ENCODE assay signal across 8 cellular contexts in the genomic region with DNA sequence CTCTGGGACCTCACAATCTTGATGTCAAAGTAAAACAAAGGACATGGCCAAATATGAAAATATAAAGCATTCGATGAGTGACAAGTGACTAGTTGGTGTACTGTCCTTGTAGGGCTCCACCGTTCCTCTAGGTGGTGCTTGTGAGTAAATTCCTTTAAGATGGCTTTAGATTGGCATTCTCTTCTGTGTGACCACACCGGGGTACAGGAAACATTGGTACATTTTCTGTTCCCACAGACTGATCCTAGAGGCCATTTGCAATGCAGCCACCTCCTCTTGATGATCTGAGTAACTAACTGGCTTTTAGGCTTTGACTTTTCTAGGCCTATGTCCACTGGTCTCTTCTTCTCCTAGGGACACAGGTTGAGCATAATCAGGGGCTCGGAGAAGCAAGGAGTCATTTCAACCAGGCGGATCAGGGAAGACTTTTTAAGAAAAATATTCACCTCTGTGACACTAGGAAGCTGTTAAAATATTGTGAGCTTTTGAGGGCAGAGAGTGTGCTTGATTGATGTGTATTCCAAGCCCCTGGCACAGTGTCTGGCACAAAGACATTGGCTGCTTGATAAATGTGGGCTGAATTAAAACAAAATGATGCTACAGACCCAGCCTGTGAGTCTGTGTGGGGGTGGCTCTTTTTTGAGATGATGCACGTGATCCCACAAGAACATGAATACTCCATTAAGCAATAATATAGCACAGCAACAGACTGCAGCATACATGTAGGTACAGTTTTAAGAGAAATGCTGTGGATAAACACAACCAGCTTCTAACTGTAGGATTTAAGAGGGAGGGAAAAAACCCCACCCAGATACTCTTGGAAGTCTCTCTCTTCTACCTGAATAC. TPM values are rescaled to one million over a fixed set of nuclear protein-coding genes. Genes with fewer than 3 reads are reported as not detected.
DNase-seq lines count a peak whose midpoint lies in the region; ATAC-seq, FAIRE-seq and TF ChIP-seq lines count a peak whose summit lies in the region.

No MANE protein-coding gene starts in this region.

- H3K27ac ChIP-seq in pancreas, result no peak overlapping the region

- peak; percentile 3 for DNase-seq in NK-92 treated with Interleukin-12 subunit alpha and Interleukin-12 subunit beta, amount 100 ng/mL, for 24 hours (lab: John Stamatoyannopoulos, UW)
- DNase-seq in NK-92 (lab: John Stamatoyannopoulos, UW; ENCODE audit: unreplicated experiment) (no peak), HFFc6 (peak; percentile 56), NCI-H524 treated with DMSO at 0.1 percent for 48 hours (lab: John Stamatoyannopoulos, UW) (peak; percentile 3), foreskin fibroblast (peak; percentile 32 to 58), pancreas (no peak), NCI-H345 (lab: John Stamatoyannopoulos, UW) (no peak)
- DNase-seq in activated CD8-positive, alpha-beta memory T cell treated with anti-CD3 and anti-CD28 coated beads, Interleukin-2, amount 10 ng/mL, durations not matched to agents 7 days and 5 days, result peak; percentile 68

- H3K4me3 Mint-ChIP-seq in HFFc6, result no peak overlapping the region
- no peak overlapping the region for H3K4me3 Mint-ChIP-seq in activated CD8-positive, alpha-beta memory T cell treated with anti-CD3 and anti-CD28 coated beads, Interleukin-2, amount 10 ng/mL, durations not matched to agents 7 days and 5 days

- H3K36me3 ChIP-seq in pancreas, result no peaks in the 10 kb centered on the region

- H3K27me3 ChIP-seq in pancreas, result no peaks in the 10 kb centered on the region

- no peaks in the 10 kb centered on the region for H3K9me3 ChIP-seq in pancreas

- peak; percentile 86 for ATAC-seq in activated CD8-positive, alpha-beta memory T cell treated with anti-CD3 and anti-CD28 coated beads, Interleukin-2, amount 10 ng/mL, durations not matched to agents 7 days and 5 days
- ATAC-seq in pancreas, result peak; percentile 70 to 82 (median 77)

- H3K9me3 Mint-ChIP-seq in HFFc6, result no peaks in the 10 kb centered on the region
- no peaks in the 10 kb centered on the region for H3K9me3 Mint-ChIP-seq in activated CD8-positive, alpha-beta memory T cell treated with anti-CD3 and anti-CD28 coated beads, Interleukin-2, amount 10 ng/mL, durations not matched to agents 7 days and 5 days (ENCODE audit: low read depth)

- intact Hi-C loops in pancreas (cut with DNase I), result loop anchor here in 1 of 3 donors (10.0 kb wide), 1 partner anchor 834 kb away; no protein-coding TSS in a partner anchor

- no peak overlapping the region; the same call in 1 of the 2 replicates for H3K27ac Mint-ChIP-seq in HFFc6
- H3K27ac Mint-ChIP-seq in activated CD8-positive, alpha-beta memory T cell treated with anti-CD3 and anti-CD28 coated beads, Interleukin-2, amount 10 ng/mL, durations not matched to agents 7 days and 5 days, result peak overlapping the region; percentile 62

- peaks cover 18% of the 10 kb centered on the region for H3K4me1 Mint-ChIP-seq in HFFc6 (ENCODE audit: low read depth)
- peaks cover 30% of the 10 kb centered on the region for H3K4me1 Mint-ChIP-seq in activated CD8-positive, alpha-beta memory T cell treated with anti-CD3 and anti-CD28 coated beads, Interleukin-2, amount 10 ng/mL, durations not matched to agents 7 days and 5 days

- no peaks in the 10 kb centered on the region for H3K36me3 Mint-ChIP-seq in HFFc6 (ENCODE audit: low read depth)
- H3K36me3 Mint-ChIP-seq in activated CD8-positive, alpha-beta memory T cell treated with anti-CD3 and anti-CD28 coated beads, Interleukin-2, amount 10 ng/mL, durations not matched to agents 7 days and 5 days, result peaks cover 50% of the 10 kb centered on the region

- TF ChIP-seq CTCF in HFFc6 (IDR thresholded peaks at IDR 0.05), result peak; percentile 85
- TF ChIP-seq CTCF in foreskin fibroblast (IDR thresholded peaks at IDR 0.05; ENCODE audit: low read depth, low read length), result peak; percentile 71
- peak; percentile 37 to 64 (median 48) for TF ChIP-seq CTCF in pancreas (IDR thresholded peaks at IDR 0.05)

- H3K4me3 ChIP-seq in foreskin fibroblast (ENCODE audit: low read depth in 1 of 2, low read length in 2 of 2) (no peak overlapping the region), pancreas (no peak overlapping the region)

- FAIRE-seq in pancreas (lab: Jason Lieb, UNC), result no peak

- no peaks in the 10 kb centered on the region; the same call in 1 of the 2 replicates for H3K27me3 Mint-ChIP-seq in HFFc6 (ENCODE audit: insufficient read depth)
- no peaks in the 10 kb centered on the region for H3K27me3 Mint-ChIP-seq in activated CD8-positive, alpha-beta memory T cell treated with anti-CD3 and anti-CD28 coated beads, Interleukin-2, amount 10 ng/mL, durations not matched to agents 7 days and 5 days

- H3K4me1 ChIP-seq in pancreas, result peaks cover 0 to 3% (median 0%) of the 10 kb centered on the region in 3 donors

- 45 to 54% methylated on average over 6 of the region's 6 CpGs for WGBS in pancreas, 2 donors

- CTCF ChIA-PET in activated CD8-positive, alpha-beta memory T cell treated with anti-CD3 and anti-CD28 coated beads, Interleukin-2, amount 10 ng/mL, durations not matched to agents 7 days and 5 days (lab: Charles Lee), result interaction anchor here (1.0 to 1.9 kb wide), 4 partner anchors 10 to 162 kb away, joined by 3 to 15 read pairs (median 7); a partner anchor contains a TSS

RNA-seq across cellular contexts. Expression of a gene that starts 21.0 kb away (rescaled TPM):
- total RNA-seq in HFFc6 (2021; fragmentation: NEBNext Ultra II Directional; extraction: Animal tissue kit (Norgen Biotek cat#: 25700)), result 1 to 10 TPM in 4 of 6 experiments, under 1 TPM in 2; 0.76 to 2.3 (median 1.3) TPM
- 100 to 1,000 TPM in 1 of 2 experiments, 10 to 100 TPM in 1; 71.3 to 150 TPM for total RNA-seq in activated CD8-positive, alpha-beta memory T cell treated with anti-CD3 and anti-CD28 coated beads, Interleukin-2, amount 10 ng/mL, durations not matched to agents 7 days and 5 days
- 1 to 10 TPM in 5 of 6 donors, under 1 TPM in 1; 0.83 to 9.7 (median 2.1) TPM for total RNA-seq in pancreas
- 1 to 10 TPM; 1.4 to 3.0 TPM for polyA plus RNA-seq in pancreas

RNA-seq across cellular contexts. Expression of a gene that starts 52.3 kb away (rescaled TPM):
- 10 to 100 TPM; 23.8 to 29.6 (median 25.8) TPM for total RNA-seq in HFFc6 (2021; fragmentation: NEBNext Ultra II Directional; extraction: Animal tissue kit (Norgen Biotek cat#: 25700))
- total RNA-seq in activated CD8-positive, alpha-beta memory T cell treated with anti-CD3 and anti-CD28 coated beads, Interleukin-2, amount 10 ng/mL, durations not matched to agents 7 days and 5 days, result 10 to 100 TPM; 14.4 to 14.8 TPM
- total RNA-seq in pancreas, result 1 to 10 TPM; 5.2 to 9.6 (median 6.8) TPM
- 10 to 100 TPM in 1 of 2 donors, 1 to 10 TPM in 1; 5.2 to 10.2 TPM for polyA plus RNA-seq in pancreas

Comparison
In these comparisons a context has a peak if more than half of its experiments do, and no peak if none do; other contexts are left out.
1. DNase-seq: peak in NK-92 treated with Interleukin-12 subunit alpha and Interleukin-12 subunit beta, amount 100 ng/mL, for 24 hours (single experiment), HFFc6 (single experiment), NCI-H524 treated with DMSO at 0.1 percent for 48 hours (single experiment), activated CD8-positive, alpha-beta memory T cell treated with anti-CD3 and anti-CD28 coated beads, Interleukin-2, amount 10 ng/mL, durations not matched to agents 7 days and 5 days (single experiment) and foreskin fibroblast (2 of 2); none in NK-92 (single experiment), pancreas (0 of 6) and NCI-H345 (single experiment).
2. RNA of a gene that starts 21.0 kb away (total RNA-seq): 71.3 to 150 TPM in activated CD8-positive, alpha-beta memory T cell treated with anti-CD3 and anti-CD28 coated beads, Interleukin-2, amount 10 ng/mL, durations not matched to agents 7 days and 5 days; 0.83 to 9.7 TPM in pancreas and 0.76 to 2.3 TPM in HFFc6; every median in the first group is over 4 times any median in the second.
3. Peak in every context shown above with its lines, with median percentiles within 50 percentile points of each other: CTCF ChIP-seq.